Comparison of ENCODE assay signal across 8 cellular contexts in the genomic region with DNA sequence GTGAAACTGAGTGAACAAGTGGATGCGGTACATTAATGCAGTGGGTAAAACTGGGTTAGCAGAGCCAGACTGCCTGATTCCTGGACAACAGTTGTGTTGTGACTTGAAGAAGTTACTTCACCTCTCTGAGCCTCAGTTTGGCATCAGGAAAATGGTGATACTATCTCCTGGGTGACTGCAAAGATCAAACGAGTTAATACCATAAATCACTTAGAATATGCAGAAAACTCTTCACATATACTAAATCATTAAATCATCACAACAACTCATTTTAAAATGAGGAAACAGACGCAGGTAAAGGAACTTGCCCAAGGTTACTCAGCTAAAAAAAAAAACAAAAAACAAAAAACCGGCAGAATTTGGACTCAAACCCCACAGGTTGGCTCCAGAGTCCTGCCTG. TPM values are rescaled to one million over a fixed set of nuclear protein-coding genes. Genes with fewer than 3 reads are reported as not detected.
DNase-seq lines count a peak whose midpoint lies in the region; ATAC-seq and TF ChIP-seq lines count a peak whose summit lies in the region.

No MANE protein-coding gene starts in this region.

- no peaks in the 10 kb centered on the region for H3K36me3 ChIP-seq in ES-I3 (ENCODE audit: insufficient read depth, low read length)
- H3K36me3 ChIP-seq in Peyer's patch = peaks cover 0 to 11% (median 0%) of the 10 kb centered on the region in 3 donors
- peaks cover 0 to 14% (median 6%) of the 10 kb centered on the region in 4 donors for H3K36me3 ChIP-seq in esophagus muscularis mucosa

- TF ChIP-seq POLR2A in Peyer's patch (IDR thresholded peaks at IDR 0.05) (no peak), esophagus muscularis mucosa (IDR thresholded peaks at IDR 0.05; ENCODE audit: low read depth) (no peak)

- no peaks in the 10 kb centered on the region for H3K27me3 Mint-ChIP-seq in progenitor cell of endocrine pancreas

- intact Hi-C loops in esophagus muscularis mucosa (cut with DNase I) = loop anchor here (5.0 kb wide), 1 partner anchor 41 kb away; no protein-coding TSS in a partner anchor

- H3K27ac ChIP-seq in Peyer's patch = peak overlapping the region in 2 of 4 donors; percentile 69 to 91
- peak overlapping the region; percentile 85 to 93 (median 93) for H3K27ac ChIP-seq in esophagus muscularis mucosa (replicated peaks in 1 of 4)

- peak overlapping the region; percentile 85 for H3K9ac ChIP-seq in ES-I3 (ENCODE audit: low read depth, low read length)

- no peak overlapping the region for H3K27ac Mint-ChIP-seq in progenitor cell of endocrine pancreas

- no peak for TF ChIP-seq EP300 in esophagus muscularis mucosa (IDR thresholded peaks at IDR 0.05)

- no peaks in the 10 kb centered on the region for H3K9me3 ChIP-seq in ES-I3 (ENCODE audit: control insufficient read depth, insufficient read depth, low read length)
- no peaks in the 10 kb centered on the region for H3K9me3 ChIP-seq in Peyer's patch
- no peaks in the 10 kb centered on the region for H3K9me3 ChIP-seq in esophagus muscularis mucosa

- ATAC-seq in HG03108 (IDR thresholded peaks at IDR 0.05; ENCODE audit: unreplicated experiment) (no peak), HG02678 (IDR thresholded peaks at IDR 0.05; ENCODE audit: unreplicated experiment) (no peak)

- H3K9me3 Mint-ChIP-seq in progenitor cell of endocrine pancreas (ENCODE audit: low read depth) = no peaks in the 10 kb centered on the region

- no peaks in the 10 kb centered on the region for H3K27me3 ChIP-seq in Peyer's patch
- H3K27me3 ChIP-seq in esophagus muscularis mucosa = no peaks in the 10 kb centered on the region

- TF ChIP-seq CTCF in Peyer's patch (IDR thresholded peaks at IDR 0.05) (no peak), esophagus muscularis mucosa (IDR thresholded peaks at IDR 0.05) (no peak), progenitor cell of endocrine pancreas (IDR thresholded peaks at IDR 0.05; ENCODE audit: unreplicated experiment) (no peak)

- H3K4me1 Mint-ChIP-seq in progenitor cell of endocrine pancreas (ENCODE audit: low read depth) = peaks cover 15% of the 10 kb centered on the region

- peak overlapping the region; percentile 54 to 91 (median 76) for H3K4me3 ChIP-seq in Peyer's patch
- peak overlapping the region; percentile 60 to 76 (median 70) for H3K4me3 ChIP-seq in esophagus muscularis mucosa

- 19% methylated on average over 4 of the region's 4 CpGs for WGBS in esophagus muscularis mucosa

- peaks cover 19% of the 10 kb centered on the region for H3K36me3 Mint-ChIP-seq in progenitor cell of endocrine pancreas (ENCODE audit: insufficient read depth)

- DNase-seq in Peyer's patch (no peak), esophagus muscularis mucosa (ENCODE audit: extremely low spot score) (no peak), progenitor cell of endocrine pancreas (ENCODE audit: low spot score, unreplicated experiment) (no peak), DMS153 treated with DMSO at 0.1 percent for 48 hours (lab: John Stamatoyannopoulos, UW; ENCODE audit: unreplicated experiment) (no peak), occipital lobe (lab: John Stamatoyannopoulos, UW) (no peak)

- H3K4me3 Mint-ChIP-seq in progenitor cell of endocrine pancreas (ENCODE audit: low read depth) = peak overlapping the region; percentile 92

- H3K4me1 ChIP-seq in ES-I3 (ENCODE audit: insufficient read depth, low read length) (peaks cover 11% of the 10 kb centered on the region; the same call in 1 of the 2 replicates), Peyer's patch (peaks cover 0 to 22% (median 0%) of the 10 kb centered on the region in 4 donors), esophagus muscularis mucosa (peaks cover 26 to 67% (median 61%) of the 10 kb centered on the region in 4 donors)

RNA-seq across cellular contexts. Expression of a gene that starts 0.8 kb away (rescaled TPM):
- total RNA-seq in Peyer's patch = 10 to 100 TPM; 10.9 to 19.0 (median 14.8) TPM
- total RNA-seq in esophagus muscularis mucosa = 10 to 100 TPM; 16.7 to 22.2 (median 19.0) TPM
- 15.3 and 18.3 TPM in 2 replicates for total RNA-seq in progenitor cell of endocrine pancreas
- 15.8 TPM for total RNA-seq in occipital lobe

RNA-seq across cellular contexts. Expression of a gene that starts 30.4 kb away (rescaled TPM):
- 10 to 100 TPM; 14.2 to 30.5 (median 28.1) TPM for total RNA-seq in Peyer's patch
- 10 to 100 TPM; 31.1 to 39.9 (median 34.5) TPM for total RNA-seq in esophagus muscularis mucosa
- total RNA-seq in progenitor cell of endocrine pancreas = 37.6 and 39.7 TPM in 2 replicates
- 44.6 TPM for total RNA-seq in occipital lobe
